Comparison of ENCODE assay signal across 1 cellular context in the genomic region with DNA sequence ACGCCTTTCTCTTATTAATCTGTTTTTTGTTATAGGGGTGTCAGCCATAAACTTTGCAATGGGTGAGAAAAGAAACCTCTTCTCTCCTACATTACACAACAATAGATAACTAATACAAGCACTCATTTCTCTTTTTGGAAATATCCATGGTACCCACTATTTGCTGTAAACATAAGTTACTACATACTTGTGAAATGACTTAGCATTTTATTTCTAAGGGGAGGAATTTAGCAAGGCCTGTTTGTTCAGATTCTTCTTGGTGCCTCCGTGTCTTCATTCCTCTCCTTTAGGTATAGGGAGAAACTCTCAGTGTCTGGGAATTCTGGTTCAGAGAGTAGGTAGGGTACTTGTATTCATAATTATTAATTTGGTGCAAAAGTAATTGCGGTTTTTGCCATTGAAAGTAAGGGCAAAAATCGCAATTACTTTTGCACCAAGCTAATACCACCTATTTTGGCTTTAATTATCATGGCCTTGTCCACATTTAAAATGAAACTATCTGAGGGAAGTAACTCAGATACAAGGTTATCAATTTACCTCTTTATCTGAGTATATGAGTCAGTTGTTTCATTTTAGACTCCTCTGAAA.
TF ChIP-seq lines count a peak whose summit lies in the region.

No MANE protein-coding gene starts in this region.

TF ChIP-seq in HepG2, 621 proteins besides CTCF, POLR2A, EP300 and RAD21 (continued from another document):
- TF ChIP-seq, protein P1, sequence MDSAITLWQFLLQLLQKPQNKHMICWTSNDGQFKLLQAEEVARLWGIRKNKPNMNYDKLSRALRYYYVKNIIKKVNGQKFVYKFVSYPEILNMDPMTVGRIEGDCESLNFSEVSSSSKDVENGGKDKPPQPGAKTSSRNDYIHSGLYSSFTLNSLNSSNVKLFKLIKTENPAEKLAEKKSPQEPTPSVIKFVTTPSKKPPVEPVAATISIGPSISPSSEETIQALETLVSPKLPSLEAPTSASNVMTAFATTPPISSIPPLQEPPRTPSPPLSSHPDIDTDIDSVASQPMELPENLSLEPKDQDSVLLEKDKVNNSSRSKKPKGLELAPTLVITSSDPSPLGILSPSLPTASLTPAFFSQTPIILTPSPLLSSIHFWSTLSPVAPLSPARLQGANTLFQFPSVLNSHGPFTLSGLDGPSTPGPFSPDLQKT (CRISPR knock-in tag; IDR thresholded peaks at IDR 0.05; ENCODE audit: borderline replicate concordance), result no peak
- TF ChIP-seq, protein P2, sequence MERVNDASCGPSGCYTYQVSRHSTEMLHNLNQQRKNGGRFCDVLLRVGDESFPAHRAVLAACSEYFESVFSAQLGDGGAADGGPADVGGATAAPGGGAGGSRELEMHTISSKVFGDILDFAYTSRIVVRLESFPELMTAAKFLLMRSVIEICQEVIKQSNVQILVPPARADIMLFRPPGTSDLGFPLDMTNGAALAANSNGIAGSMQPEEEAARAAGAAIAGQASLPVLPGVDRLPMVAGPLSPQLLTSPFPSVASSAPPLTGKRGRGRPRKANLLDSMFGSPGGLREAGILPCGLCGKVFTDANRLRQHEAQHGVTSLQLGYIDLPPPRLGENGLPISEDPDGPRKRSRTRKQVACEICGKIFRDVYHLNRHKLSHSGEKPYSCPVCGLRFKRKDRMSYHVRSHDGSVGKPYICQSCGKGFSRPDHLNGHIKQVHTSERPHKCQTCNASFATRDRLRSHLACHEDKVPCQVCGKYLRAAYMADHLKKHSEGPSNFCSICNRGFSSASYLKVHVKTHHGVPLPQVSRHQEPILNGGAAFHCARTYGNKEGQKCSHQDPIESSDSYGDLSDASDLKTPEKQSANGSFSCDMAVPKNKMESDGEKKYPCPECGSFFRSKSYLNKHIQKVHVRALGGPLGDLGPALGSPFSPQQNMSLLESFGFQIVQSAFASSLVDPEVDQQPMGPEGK (CRISPR knock-in tag; IDR thresholded peaks at IDR 0.05), result no peak
- TF ChIP-seq, protein P3, sequence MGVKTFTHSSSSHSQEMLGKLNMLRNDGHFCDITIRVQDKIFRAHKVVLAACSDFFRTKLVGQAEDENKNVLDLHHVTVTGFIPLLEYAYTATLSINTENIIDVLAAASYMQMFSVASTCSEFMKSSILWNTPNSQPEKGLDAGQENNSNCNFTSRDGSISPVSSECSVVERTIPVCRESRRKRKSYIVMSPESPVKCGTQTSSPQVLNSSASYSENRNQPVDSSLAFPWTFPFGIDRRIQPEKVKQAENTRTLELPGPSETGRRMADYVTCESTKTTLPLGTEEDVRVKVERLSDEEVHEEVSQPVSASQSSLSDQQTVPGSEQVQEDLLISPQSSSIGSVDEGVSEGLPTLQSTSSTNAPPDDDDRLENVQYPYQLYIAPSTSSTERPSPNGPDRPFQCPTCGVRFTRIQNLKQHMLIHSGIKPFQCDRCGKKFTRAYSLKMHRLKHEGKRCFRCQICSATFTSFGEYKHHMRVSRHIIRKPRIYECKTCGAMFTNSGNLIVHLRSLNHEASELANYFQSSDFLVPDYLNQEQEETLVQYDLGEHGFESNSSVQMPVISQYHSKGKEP (CRISPR knock-in tag; IDR thresholded peaks at IDR 0.05), result no peak
- TF ChIP-seq, protein P4, sequence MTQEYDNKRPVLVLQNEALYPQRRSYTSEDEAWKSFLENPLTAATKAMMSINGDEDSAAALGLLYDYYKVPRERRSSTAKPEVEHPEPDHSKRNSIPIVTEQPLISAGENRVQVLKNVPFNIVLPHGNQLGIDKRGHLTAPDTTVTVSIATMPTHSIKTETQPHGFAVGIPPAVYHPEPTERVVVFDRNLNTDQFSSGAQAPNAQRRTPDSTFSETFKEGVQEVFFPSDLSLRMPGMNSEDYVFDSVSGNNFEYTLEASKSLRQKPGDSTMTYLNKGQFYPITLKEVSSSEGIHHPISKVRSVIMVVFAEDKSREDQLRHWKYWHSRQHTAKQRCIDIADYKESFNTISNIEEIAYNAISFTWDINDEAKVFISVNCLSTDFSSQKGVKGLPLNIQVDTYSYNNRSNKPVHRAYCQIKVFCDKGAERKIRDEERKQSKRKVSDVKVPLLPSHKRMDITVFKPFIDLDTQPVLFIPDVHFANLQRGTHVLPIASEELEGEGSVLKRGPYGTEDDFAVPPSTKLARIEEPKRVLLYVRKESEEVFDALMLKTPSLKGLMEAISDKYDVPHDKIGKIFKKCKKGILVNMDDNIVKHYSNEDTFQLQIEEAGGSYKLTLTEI (CRISPR knock-in tag; conservative IDR thresholded peaks at IDR 0.05), result no peak
- TF ChIP-seq NFE2L2 (IDR thresholded peaks at IDR 0.05; ENCODE audit: low read length) (0 out of 2 replicates have a peak, but pooled peaks have one; percentile 4), AGO2 (optimal IDR thresholded peaks at IDR 0.05; ENCODE audit: low read depth, low read length) (no peak), CEBPB (IDR thresholded peaks at IDR 0.05; ENCODE audit: borderline replicate concordance, low read depth, low read length) (peak; percentile 5; the same call in 1 of the 2 replicates)
- TF ChIP-seq, protein P5, sequence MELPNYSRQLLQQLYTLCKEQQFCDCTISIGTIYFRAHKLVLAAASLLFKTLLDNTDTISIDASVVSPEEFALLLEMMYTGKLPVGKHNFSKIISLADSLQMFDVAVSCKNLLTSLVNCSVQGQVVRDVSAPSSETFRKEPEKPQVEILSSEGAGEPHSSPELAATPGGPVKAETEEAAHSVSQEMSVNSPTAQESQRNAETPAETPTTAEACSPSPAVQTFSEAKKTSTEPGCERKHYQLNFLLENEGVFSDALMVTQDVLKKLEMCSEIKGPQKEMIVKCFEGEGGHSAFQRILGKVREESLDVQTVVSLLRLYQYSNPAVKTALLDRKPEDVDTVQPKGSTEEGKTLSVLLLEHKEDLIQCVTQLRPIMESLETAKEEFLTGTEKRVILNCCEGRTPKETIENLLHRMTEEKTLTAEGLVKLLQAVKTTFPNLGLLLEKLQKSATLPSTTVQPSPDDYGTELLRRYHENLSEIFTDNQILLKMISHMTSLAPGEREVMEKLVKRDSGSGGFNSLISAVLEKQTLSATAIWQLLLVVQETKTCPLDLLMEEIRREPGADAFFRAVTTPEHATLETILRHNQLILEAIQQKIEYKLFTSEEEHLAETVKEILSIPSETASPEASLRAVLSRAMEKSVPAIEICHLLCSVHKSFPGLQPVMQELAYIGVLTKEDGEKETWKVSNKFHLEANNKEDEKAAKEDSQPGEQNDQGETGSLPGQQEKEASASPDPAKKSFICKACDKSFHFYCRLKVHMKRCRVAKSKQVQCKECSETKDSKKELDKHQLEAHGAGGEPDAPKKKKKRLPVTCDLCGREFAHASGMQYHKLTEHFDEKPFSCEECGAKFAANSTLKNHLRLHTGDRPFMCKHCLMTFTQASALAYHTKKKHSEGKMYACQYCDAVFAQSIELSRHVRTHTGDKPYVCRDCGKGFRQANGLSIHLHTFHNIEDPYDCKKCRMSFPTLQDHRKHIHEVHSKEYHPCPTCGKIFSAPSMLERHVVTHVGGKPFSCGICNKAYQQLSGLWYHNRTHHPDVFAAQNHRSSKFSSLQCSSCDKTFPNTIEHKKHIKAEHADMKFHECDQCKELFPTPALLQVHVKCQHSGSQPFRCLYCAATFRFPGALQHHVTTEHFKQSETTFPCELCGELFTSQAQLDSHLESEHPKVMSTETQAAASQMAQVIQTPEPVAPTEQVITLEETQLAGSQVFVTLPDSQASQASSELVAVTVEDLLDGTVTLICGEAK (IDR thresholded peaks at IDR 0.05), result peak; percentile 43; the same call in 1 of the 2 replicates
- TF ChIP-seq, protein P5 (CRISPR knock-in tag; IDR thresholded peaks at IDR 0.05), result no peak
- TF ChIP-seq, protein P6, sequence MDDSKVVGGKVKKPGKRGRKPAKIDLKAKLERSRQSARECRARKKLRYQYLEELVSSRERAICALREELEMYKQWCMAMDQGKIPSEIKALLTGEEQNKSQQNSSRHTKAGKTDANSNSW (CRISPR knock-in tag; IDR thresholded peaks at IDR 0.05; ENCODE audit: borderline replicate concordance), result no peak
- TF ChIP-seq, protein P7, sequence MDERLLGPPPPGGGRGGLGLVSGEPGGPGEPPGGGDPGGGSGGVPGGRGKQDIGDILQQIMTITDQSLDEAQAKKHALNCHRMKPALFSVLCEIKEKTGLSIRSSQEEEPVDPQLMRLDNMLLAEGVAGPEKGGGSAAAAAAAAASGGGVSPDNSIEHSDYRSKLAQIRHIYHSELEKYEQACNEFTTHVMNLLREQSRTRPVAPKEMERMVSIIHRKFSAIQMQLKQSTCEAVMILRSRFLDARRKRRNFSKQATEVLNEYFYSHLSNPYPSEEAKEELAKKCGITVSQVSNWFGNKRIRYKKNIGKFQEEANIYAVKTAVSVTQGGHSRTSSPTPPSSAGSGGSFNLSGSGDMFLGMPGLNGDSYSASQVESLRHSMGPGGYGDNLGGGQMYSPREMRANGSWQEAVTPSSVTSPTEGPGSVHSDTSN (CRISPR knock-in tag; IDR thresholded peaks at IDR 0.05), result no peak
